8 cellular contexts compared by ENCODE assay signal in genomic region chr6:125301435-125302391, GRCh38. TPM values are rescaled to one million over a fixed set of nuclear protein-coding genes. Genes with fewer than 3 reads are reported as not detected.
DNase-seq lines count a peak whose midpoint lies in the region; ATAC-seq, FAIRE-seq and TF ChIP-seq lines count a peak whose summit lies in the region.

Gene HDDC2, minus strand, starts transcription at chr6:125301967. Its CDS starts 35 bp downstream, at chr6:125301932.

- peaks cover 16 to 44% (median 42%) of the 10 kb centered on the region in 3 donors for H3K4me1 Mint-ChIP-seq in IgD-negative memory B cell

- no peak for FAIRE-seq in D721Med (lab: Jason Lieb, UNC)

- H4K20me1 ChIP-seq in SU-DHL-6 (ENCODE audit: low read depth, low read length) = no peaks in the 10 kb centered on the region

- peaks cover 38% of the 10 kb centered on the region for H3K79me2 ChIP-seq in SU-DHL-6 (ENCODE audit: insufficient read depth, low read length)

- H3K27me3 Mint-ChIP-seq in IgD-negative memory B cell = peaks cover 3% of the 10 kb centered on the region

- H3K9me2 ChIP-seq in SU-DHL-6 (replicated peaks; ENCODE audit: insufficient read depth, low read length) = no peaks in the 10 kb centered on the region

- peak; percentile 83 for DNase-seq in ELR (ENCODE audit: low read depth)
- peak; percentile 84 to 91 (median 87) for DNase-seq in heart left ventricle
- peak; percentile 35 to 91 (median 53) for DNase-seq in posterior cingulate gyrus
- DNase-seq in D721Med (ENCODE audit: insufficient read length, low spot score) = no peak

- H3K36me3 ChIP-seq in SU-DHL-6 (ENCODE audit: low read length) (peaks cover 28% of the 10 kb centered on the region), heart left ventricle (peaks cover 0 to 37% (median 30%) of the 10 kb centered on the region in 9 donors)

- peak within 1 kb of the TSS; percentile 81 for H3K9ac ChIP-seq in SU-DHL-6 (ENCODE audit: low read length)

- intact Hi-C loops in heart left ventricle (cut with DNase I) = loop anchor here in 8 of 10 donors (1.0 to 10.0 kb wide), 9 partner anchors 99 to 683 kb away; partner anchors contain the start of genes TPD52L1 (in 6 of the 8), HINT3 (in 2 of the 8), RNF217 (in 1 of the 8) and TRMT11 (in 1 of the 8)
- intact Hi-C loops in posterior cingulate gyrus (cut with DNase I) = loop anchor here (10.0 kb wide), 2 partner anchors 337 to 427 kb away; partner anchors contain the start of gene RNF217

- no peaks in the 10 kb centered on the region for H3K9me3 ChIP-seq in SU-DHL-6 (ENCODE audit: insufficient read depth, low read length)
- H3K9me3 ChIP-seq in heart left ventricle = peaks cover 0 to 8% (median 0%) of the 10 kb centered on the region in 12 donors

- H3K27ac Mint-ChIP-seq in IgD-negative memory B cell = peak within 1 kb of the TSS; percentile 1 to 95 (median 91)

- peak within 1 kb of the TSS; percentile 69 for H3K27ac ChIP-seq in SU-DHL-6 (ENCODE audit: low read depth, low read length)
- peak within 1 kb of the TSS; percentile 17 for H3K27ac ChIP-seq in adipose tissue (ENCODE audit: low read depth, low read length)
- H3K27ac ChIP-seq in heart left ventricle = peak within 1 kb of the TSS; percentile 83 to 97 (median 92)

- peak within 1 kb of the TSS; percentile 70 for H3K4me2 ChIP-seq in SU-DHL-6 (ENCODE audit: low read depth, low read length, poor library complexity, severe bottlenecking)

- H3K9me3 Mint-ChIP-seq in IgD-negative memory B cell = no peaks in the 10 kb centered on the region

- 2 to 5% (median 4%) methylated on average over 59 to 66 of the region's 67 CpGs for WGBS in adipose tissue, 3 donors
- 5 to 9% (median 6%) methylated on average over 33 to 67 of the region's 67 CpGs for WGBS in heart left ventricle, 4 donors

- H3K4me3 Mint-ChIP-seq in IgD-negative memory B cell = peak within 1 kb of the TSS; percentile 88 to 97 (median 92)

- TF ChIP-seq POLR2A in heart left ventricle (IDR thresholded peaks at IDR 0.05) = peak in 1 of 2 donors; percentile 65

- H2AFZ ChIP-seq in SU-DHL-6 (ENCODE audit: low read depth, low read length, severe bottlenecking) = peak within 1 kb of the TSS; percentile 68

- H3K36me3 Mint-ChIP-seq in IgD-negative memory B cell = peaks cover 8% of the 10 kb centered on the region

- H3F3A ChIP-seq in SU-DHL-6 (ENCODE audit: insufficient read depth) = peaks cover 14% of the 10 kb centered on the region

- TF ChIP-seq CTCF in SU-DHL-6 (IDR thresholded peaks at IDR 0.05; ENCODE audit: insufficient read depth, low read length, poor library complexity, severe bottlenecking) = no peak
- TF ChIP-seq CTCF in heart left ventricle (IDR thresholded peaks at IDR 0.05) = no peak
- TF ChIP-seq CTCF in D721Med (IDR thresholded peaks at IDR 0.05; ENCODE audit: insufficient read depth, missing control alignments) = no peak

- ATAC-seq in GM21576 (IDR thresholded peaks at IDR 0.05; ENCODE audit: unreplicated experiment) (peak; percentile 79), heart left ventricle (peak; percentile 65 to 93 (median 92))

- peaks cover 0 to 31% (median 21%) of the 10 kb centered on the region in 12 donors for H3K4me1 ChIP-seq in heart left ventricle

- no peaks in the 10 kb centered on the region for H3K27me3 ChIP-seq in SU-DHL-6 (ENCODE audit: low read length)
- H3K27me3 ChIP-seq in heart left ventricle = no peaks in the 10 kb centered on the region

- H3K4me3 ChIP-seq in SU-DHL-6 (ENCODE audit: insufficient read depth, low read length, poor library complexity, severe bottlenecking) = peak within 1 kb of the TSS; percentile 76
- peak within 1 kb of the TSS; percentile 46 to 84 (median 74) for H3K4me3 ChIP-seq in heart left ventricle

RNA-seq across cellular contexts. Expression of gene HDDC2, which starts in this region (rescaled TPM):
- polyA plus RNA-seq in IgD-negative memory B cell = 80.4 TPM
- polyA plus RNA-seq in adipose tissue = 100 to 1,000 TPM in 1 of 3 donors, 10 to 100 TPM in 2; 35.5 to 106 (median 79.6) TPM
- total RNA-seq in heart left ventricle = 100 to 1,000 TPM in 2 of 9 donors, 10 to 100 TPM in 7; 70.2 to 123 (median 92.6) TPM
- polyA plus RNA-seq in heart left ventricle = 100 to 1,000 TPM in 1 of 2 donors, 10 to 100 TPM in 1; 80.3 to 170 TPM

Comparison
In these comparisons a context has a peak if more than half of its experiments do, and no peak if none do; other contexts are left out.
1. H3K27ac ChIP-seq: peak in every context shown above with its lines; median percentile 92 in heart left ventricle; 69 in SU-DHL-6; 17 in adipose tissue.